In genomic region chr10:21488954-21489446, GRCh38 we compare ENCODE assay signal across 1 cellular context.
TF ChIP-seq lines count a peak whose summit lies in the region.

No MANE protein-coding gene starts in this region.

TF ChIP-seq in IMR-90, 13 proteins besides CTCF, POLR2A, EP300 and RAD21:
- no peak for TF ChIP-seq ELK1 (IDR thresholded peaks at IDR 0.05; ENCODE audit: borderline replicate concordance, low read depth, low read length)
- TF ChIP-seq MAFK (IDR thresholded peaks at IDR 0.05; ENCODE audit: low read depth, low read length), result peak; percentile 47
